1 cellular context compared by ENCODE assay signal in the genomic region with DNA sequence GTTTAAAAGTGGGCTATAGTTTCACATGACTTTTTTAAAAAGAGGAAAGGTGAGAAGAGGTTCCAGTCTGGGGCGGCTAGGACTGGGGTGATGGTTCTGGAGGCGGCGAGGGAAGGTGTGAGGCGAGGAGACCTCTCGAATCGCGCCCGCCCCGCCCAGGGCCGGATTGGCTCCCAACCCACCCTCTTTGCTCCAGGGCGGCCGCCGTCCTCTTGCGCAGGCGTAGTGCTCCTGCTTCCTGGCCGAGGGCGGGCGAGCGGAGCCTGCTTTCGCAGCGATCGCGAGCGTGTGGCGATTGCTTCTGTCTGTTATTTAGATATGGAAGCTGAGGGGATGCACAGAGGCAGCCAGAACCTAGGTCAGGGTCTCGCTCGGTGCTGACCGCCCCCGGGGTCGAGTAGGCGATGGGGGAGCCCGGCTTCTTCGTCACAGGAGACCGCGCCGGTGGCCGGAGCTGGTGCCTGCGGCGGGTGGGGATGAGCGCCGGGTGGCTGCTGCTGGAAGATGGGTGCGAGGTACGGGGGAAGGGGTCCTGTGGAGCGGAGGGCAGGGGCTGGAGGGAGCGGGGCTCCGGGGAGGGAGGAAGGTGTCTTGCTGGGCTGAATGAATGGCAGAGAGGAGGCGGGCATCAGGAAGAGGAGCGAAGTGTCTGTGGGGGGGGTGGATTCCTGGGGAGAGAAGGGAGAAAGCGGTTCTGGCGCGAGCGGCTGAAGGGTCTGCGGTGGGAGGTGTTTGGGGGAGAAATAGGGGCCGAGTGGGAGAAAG.
A peak's percentile ranks its signal among the peaks of the same experiment; 100 is the strongest.
TF ChIP-seq lines count a peak whose summit lies in the region.

A gene with protein sequence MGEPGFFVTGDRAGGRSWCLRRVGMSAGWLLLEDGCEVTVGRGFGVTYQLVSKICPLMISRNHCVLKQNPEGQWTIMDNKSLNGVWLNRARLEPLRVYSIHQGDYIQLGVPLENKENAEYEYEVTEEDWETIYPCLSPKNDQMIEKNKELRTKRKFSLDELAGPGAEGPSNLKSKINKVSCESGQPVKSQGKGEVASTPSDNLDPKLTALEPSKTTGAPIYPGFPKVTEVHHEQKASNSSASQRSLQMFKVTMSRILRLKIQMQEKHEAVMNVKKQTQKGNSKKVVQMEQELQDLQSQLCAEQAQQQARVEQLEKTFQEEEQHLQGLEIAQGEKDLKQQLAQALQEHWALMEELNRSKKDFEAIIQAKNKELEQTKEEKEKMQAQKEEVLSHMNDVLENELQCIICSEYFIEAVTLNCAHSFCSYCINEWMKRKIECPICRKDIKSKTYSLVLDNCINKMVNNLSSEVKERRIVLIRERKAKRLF (plus strand): TSS at position 223 of the 765 bp plus-strand sequence. CDS start 182 bp downstream, at position 405.

TF ChIP-seq in HCT116, 20 proteins besides CTCF, POLR2A, EP300 and RAD21 (continued from another document):
- TF ChIP-seq, protein P1, sequence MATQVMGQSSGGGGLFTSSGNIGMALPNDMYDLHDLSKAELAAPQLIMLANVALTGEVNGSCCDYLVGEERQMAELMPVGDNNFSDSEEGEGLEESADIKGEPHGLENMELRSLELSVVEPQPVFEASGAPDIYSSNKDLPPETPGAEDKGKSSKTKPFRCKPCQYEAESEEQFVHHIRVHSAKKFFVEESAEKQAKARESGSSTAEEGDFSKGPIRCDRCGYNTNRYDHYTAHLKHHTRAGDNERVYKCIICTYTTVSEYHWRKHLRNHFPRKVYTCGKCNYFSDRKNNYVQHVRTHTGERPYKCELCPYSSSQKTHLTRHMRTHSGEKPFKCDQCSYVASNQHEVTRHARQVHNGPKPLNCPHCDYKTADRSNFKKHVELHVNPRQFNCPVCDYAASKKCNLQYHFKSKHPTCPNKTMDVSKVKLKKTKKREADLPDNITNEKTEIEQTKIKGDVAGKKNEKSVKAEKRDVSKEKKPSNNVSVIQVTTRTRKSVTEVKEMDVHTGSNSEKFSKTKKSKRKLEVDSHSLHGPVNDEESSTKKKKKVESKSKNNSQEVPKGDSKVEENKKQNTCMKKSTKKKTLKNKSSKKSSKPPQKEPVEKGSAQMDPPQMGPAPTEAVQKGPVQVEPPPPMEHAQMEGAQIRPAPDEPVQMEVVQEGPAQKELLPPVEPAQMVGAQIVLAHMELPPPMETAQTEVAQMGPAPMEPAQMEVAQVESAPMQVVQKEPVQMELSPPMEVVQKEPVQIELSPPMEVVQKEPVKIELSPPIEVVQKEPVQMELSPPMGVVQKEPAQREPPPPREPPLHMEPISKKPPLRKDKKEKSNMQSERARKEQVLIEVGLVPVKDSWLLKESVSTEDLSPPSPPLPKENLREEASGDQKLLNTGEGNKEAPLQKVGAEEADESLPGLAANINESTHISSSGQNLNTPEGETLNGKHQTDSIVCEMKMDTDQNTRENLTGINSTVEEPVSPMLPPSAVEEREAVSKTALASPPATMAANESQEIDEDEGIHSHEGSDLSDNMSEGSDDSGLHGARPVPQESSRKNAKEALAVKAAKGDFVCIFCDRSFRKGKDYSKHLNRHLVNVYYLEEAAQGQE (IDR thresholded peaks at IDR 0.05; ENCODE audit: low read depth) = no peak
- TF ChIP-seq TCF7L2 (IDR thresholded peaks at IDR 0.05; ENCODE audit: borderline replicate concordance, extremely low read depth, insufficient read depth, insufficient read length) = no peak
- TF ChIP-seq CEBPB (IDR thresholded peaks at IDR 0.05; ENCODE audit: low read depth) = no peak
- TF ChIP-seq ELF1 (IDR thresholded peaks at IDR 0.05; ENCODE audit: borderline replicate concordance, low read depth) = no peak; the same call in 1 of the 2 replicates
- TF ChIP-seq, protein P2, sequence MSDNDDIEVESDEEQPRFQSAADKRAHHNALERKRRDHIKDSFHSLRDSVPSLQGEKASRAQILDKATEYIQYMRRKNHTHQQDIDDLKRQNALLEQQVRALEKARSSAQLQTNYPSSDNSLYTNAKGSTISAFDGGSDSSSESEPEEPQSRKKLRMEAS (IDR thresholded peaks at IDR 0.05) = peak; percentile 94
- no peak for TF ChIP-seq FOSL1 (IDR thresholded peaks at IDR 0.05; ENCODE audit: low read depth)
- TF ChIP-seq EZH2 (IDR thresholded peaks at IDR 0.05) = no peak
- no peak for TF ChIP-seq EGR1 (IDR thresholded peaks at IDR 0.05; ENCODE audit: low read depth)
- TF ChIP-seq ZFX (IDR thresholded peaks at IDR 0.05) = no peak
- peak; percentile 92 for TF ChIP-seq POLR2AphosphoS5 (IDR thresholded peaks at IDR 0.05; ENCODE audit: low read depth, low read length)
- peak; percentile 79 for TF ChIP-seq YY1 (IDR thresholded peaks at IDR 0.05; ENCODE audit: extremely low read depth, insufficient replicate concordance, low read depth, low read length)
- TF ChIP-seq SP1 (IDR thresholded peaks at IDR 0.05; ENCODE audit: low read depth) = no peak
- peak; percentile 67; the same call in 1 of the 2 replicates for TF ChIP-seq CBX3 (IDR thresholded peaks at IDR 0.05; ENCODE audit: low read depth)
- TF ChIP-seq ZNF274 (IDR thresholded peaks at IDR 0.05; ENCODE audit: low read depth, low read length) = no peak
- no peak for TF ChIP-seq JUND (IDR thresholded peaks at IDR 0.05)
